38 cellular contexts compared by ENCODE assay signal in genomic region chr10:110350812-110351211, GRCh38.
"Had no signal": no experiment of that assay in that cellular context is flagged by ENCODE, and none has a peak within 500 bp of the region (broad histone marks: within the 10 kb centered on the region; RNA-seq: fewer than 3 reads in every experiment).

No MANE protein-coding gene starts in this region.

- H3K36me3 ChIP-seq: MG63, Peyer's patch, SJSA1 had no signal

- H3K4me3 ChIP-seq: body of pancreas, MG63, Peyer's patch, SJSA1 had no signal

- FAIRE-seq: bronchial epithelial cell had no signal

- ATAC-seq: activated CD4-positive, CD25-positive, alpha-beta regulatory T cell treated with anti-CD3 and anti-CD28 coated beads, Interleukin-2, amount 50 U/mL, for 24 hours; activated naive CD8-positive, alpha-beta T cell treated with anti-CD3 and anti-CD28 coated beads, Interleukin-2, amount 50 U/mL, for 24 hours; activated T-cell treated with anti-CD3 and anti-CD28 coated beads, Interleukin-2, amount 50 U/mL, for 4 hours; body of pancreas; PC-3; T-helper 17 cell had no signal

- H3K27ac Mint-ChIP-seq: activated CD4-positive, alpha-beta memory T cell treated with anti-CD3 and anti-CD28 coated beads for 36 hours; activated naive CD4-positive, alpha-beta T cell treated with anti-CD3 and anti-CD28 coated beads, Interleukin-2, amount 10 ng/mL, durations not matched to agents 7 days and 5 days; activated naive CD8-positive, alpha-beta T cell; activated naive CD8-positive, alpha-beta T cell treated with anti-CD3 and anti-CD28 coated beads, Interleukin-2, amount 50 U/mL, for 24 hours; activated T-helper 1 cell treated with anti-CD3 and anti-CD28 coated beads, Interleukin-12 subunit alpha, Interleukin-12 subunit beta, Interleukin-2, Interleukin-4 antibody, amounts not matched to agents 30 ng/mL and 10 ng/mL and 1 ng/mL, durations not matched to agents 14 hours and 24 hours and 36 hours; T-helper 17 cell had no signal

- H3K9me3 Mint-ChIP-seq: activated CD4-positive, alpha-beta memory T cell treated with anti-CD3 and anti-CD28 coated beads for 36 hours; activated naive CD4-positive, alpha-beta T cell treated with anti-CD3 and anti-CD28 coated beads, Interleukin-2, amount 10 ng/mL, durations not matched to agents 7 days and 5 days; activated naive CD8-positive, alpha-beta T cell treated with anti-CD3 and anti-CD28 coated beads, Interleukin-2, amount 50 U/mL, for 24 hours; activated T-cell treated with anti-CD3 and anti-CD28 coated beads, Interleukin-2, amount 50 U/mL, for 4 hours; activated T-helper 1 cell treated with anti-CD3 and anti-CD28 coated beads, Interleukin-12 subunit alpha, Interleukin-12 subunit beta, Interleukin-2, Interleukin-4 antibody, amounts not matched to agents 30 ng/mL and 10 ng/mL and 1 ng/mL, durations not matched to agents 14 hours and 24 hours and 36 hours had no signal

- H3K9ac ChIP-seq: SK-N-SH had no signal

- H3K27me3 ChIP-seq: body of pancreas, MG63, Peyer's patch, SJSA1 had no signal

- H3K4me2 ChIP-seq: SK-N-SH had no signal

- H3K9me3 ChIP-seq: body of pancreas, MG63, Peyer's patch, SJSA1, SK-N-SH had no signal

- H3K4me3 Mint-ChIP-seq: activated CD4-positive, alpha-beta memory T cell treated with anti-CD3 and anti-CD28 coated beads for 36 hours; activated naive CD4-positive, alpha-beta T cell treated with anti-CD3 and anti-CD28 coated beads, Interleukin-2, amount 10 ng/mL, durations not matched to agents 7 days and 5 days; activated naive CD8-positive, alpha-beta T cell; activated naive CD8-positive, alpha-beta T cell treated with anti-CD3 and anti-CD28 coated beads, Interleukin-2, amount 50 U/mL, for 24 hours; activated T-cell treated with anti-CD3 and anti-CD28 coated beads, Interleukin-2, amount 50 U/mL, for 4 hours; activated T-helper 1 cell treated with anti-CD3 and anti-CD28 coated beads, Interleukin-12 subunit alpha, Interleukin-12 subunit beta, Interleukin-2, Interleukin-4 antibody, amounts not matched to agents 30 ng/mL and 10 ng/mL and 1 ng/mL, durations not matched to agents 14 hours and 24 hours and 36 hours; T-helper 17 cell had no signal

- H3K27ac ChIP-seq: body of pancreas, Peyer's patch, SJSA1 had no signal

- H3K36me3 Mint-ChIP-seq: activated CD4-positive, alpha-beta memory T cell treated with anti-CD3 and anti-CD28 coated beads for 36 hours; activated naive CD4-positive, alpha-beta T cell treated with anti-CD3 and anti-CD28 coated beads, Interleukin-2, amount 10 ng/mL, durations not matched to agents 7 days and 5 days; activated naive CD8-positive, alpha-beta T cell had no signal

- H3K27me3 Mint-ChIP-seq: activated CD4-positive, alpha-beta memory T cell treated with anti-CD3 and anti-CD28 coated beads for 36 hours; activated naive CD8-positive, alpha-beta T cell had no signal

- DNase-seq: activated CD4-positive, alpha-beta memory T cell treated with anti-CD3 and anti-CD28 coated beads for 36 hours; activated CD4-positive, alpha-beta T cell treated with anti-CD3 and anti-CD28 coated beads for 4 hours; activated CD4-positive, alpha-beta T cell treated with anti-CD3 and anti-CD28 coated beads, Interleukin-2, amount 50 U/mL, for 1 hour; activated CD8-positive, alpha-beta memory T cell treated with anti-CD3 and anti-CD28 coated beads, Interleukin-2, amount 50 U/mL, for 4 hours; activated effector memory CD4-positive, alpha-beta T cell treated with Interleukin-2 at 50 U/mL for 16 hours; activated naive CD4-positive, alpha-beta T cell treated with anti-CD3 and anti-CD28 coated beads, Interleukin-2, amount 10 ng/mL, durations not matched to agents 7 days and 5 days; activated naive CD8-positive, alpha-beta T cell treated with anti-CD3 and anti-CD28 coated beads, Interleukin-2, amount 50 U/mL, for 24 hours; activated T-cell treated with anti-CD3 and anti-CD28 coated beads for 4 hours; activated T-cell treated with anti-CD3 and anti-CD28 coated beads, Interleukin-2, amount 50 U/mL, for 4 hours; anterior cingulate cortex; body of pancreas; caudate nucleus; cerebellar nuclear complex; Kasumi-1; KG1; MG63; NCI-H1048; NCI-H1105 treated with DMSO at 0.1 percent for 48 hours; NCI-H1436; NCI-H1694; NCI-H1930; NCI-H2081 treated with DMSO at 0.1 percent for 48 hours; NCI-H226; NCI-H446 treated with DMSO at 0.1 percent for 48 hours; NCI-H524; NCI-H69; PC-3; Peyer's patch; RPMI8226; SHP77 treated with DMSO at 0.1 percent for 48 hours; SK-N-SH; T-helper 17 cell; T-helper 9 cell had no signal
